ENCODE assay signal across 28 cellular contexts in genomic region chr1:6726253-6726652, GRCh38.
"Had no signal": no experiment of that assay in that cellular context is flagged by ENCODE, and none has a peak within 500 bp of the region (broad histone marks: within the 10 kb centered on the region; RNA-seq: fewer than 3 reads in every experiment).

No MANE protein-coding gene starts in this region.

- H3K27ac ChIP-seq: heart left ventricle, left lung, lower lobe of right lung, ovary, right atrium auricular region, right lobe of liver, stomach, testis, tibial artery, upper lobe of right lung had no signal

- H3K4me2 ChIP-seq: smooth muscle cell had no signal

- H3K27me3 ChIP-seq: heart left ventricle, ovary, right atrium auricular region, right lobe of liver, testis, tibial artery, upper lobe of right lung had no signal

- H3K9me3 ChIP-seq: heart left ventricle, left lung, lower lobe of right lung, mucosa of descending colon, ovary, right atrium auricular region, right lobe of liver, stomach, testis, tibial artery, upper lobe of right lung had no signal

- H3K36me3 ChIP-seq: heart left ventricle, left lung, lower lobe of right lung, ovary, right atrium auricular region, right lobe of liver, stomach, tibial artery, upper lobe of right lung had no signal

- H3K4me1 ChIP-seq: left lung, lower lobe of right lung, right atrium auricular region, right lobe of liver, upper lobe of right lung had no signal

- H3K4me3 ChIP-seq: heart left ventricle, left lung, lower lobe of right lung, mucosa of descending colon, ovary, right atrium auricular region, right lobe of liver, smooth muscle cell, stomach, testis, tibial artery, upper lobe of right lung had no signal

- DNase-seq: heart left ventricle; hypothalamus; immature natural killer cell; kidney; left colon; left lung; lower lobe of right lung; mammary epithelial cell; mesendoderm; midbrain; mucosa of descending colon; naive thymus-derived CD4-positive, alpha-beta T cell; nucleus accumbens; ovary; right lobe of liver; stimulated activated CD4-positive, alpha-beta T cell treated with anti-CD3 and anti-CD28 coated beads, Interleukin-12 subunit alpha, Interleukin-12 subunit beta, amount 100 ng/mL, for 4 hours; stimulated activated CD4-positive, alpha-beta T cell treated with anti-CD3 and anti-CD28 coated beads, Interleukin-15, amount 100 ng/mL, for 24 hours; stimulated activated CD4-positive, alpha-beta T cell treated with anti-CD3 and anti-CD28 coated beads, Interleukin-2, amount 100 ng/mL, for 24 hours; stimulated activated CD4-positive, alpha-beta T cell treated with anti-CD3 and anti-CD28 coated beads, Interleukin-4, amount 100 ng/mL, for 1 hour; stimulated activated naive B cell treated with anti-CD40 and anti-IgM and Interleukin-4, amounts not matched to agents 10 μg/mL and 1 μg/mL and 100 μg/mL, for 72 hours; stimulated activated naive CD8-positive, alpha-beta T cell treated with anti-CD3 and anti-CD28 coated beads, Interleukin-15, Interleukin-2, amounts not matched to agents 100 U/mL and 50 U/mL, for 24 hours; stomach; testis; tibial artery; trophoblast cell; upper lobe of right lung had no signal
